ENCODE assay signal across 8 cellular contexts in genomic region chr12:53221203-53222076, GRCh38. TPM values are rescaled to one million over a fixed set of nuclear protein-coding genes. Genes with fewer than 3 reads are reported as not detected.
A peak's percentile ranks its signal among the peaks of the same experiment; 100 is the strongest.
DNase-seq lines count a peak whose midpoint lies in the region; ATAC-seq and TF ChIP-seq lines count a peak whose summit lies in the region.

No MANE protein-coding gene starts in this region.

- H3K36me3 Mint-ChIP-seq in CD4-positive, alpha-beta T cell (ENCODE audit: low read depth) = peaks cover 22% of the 10 kb centered on the region

- no peak for ATAC-seq in CD4-positive, alpha-beta T cell (ENCODE audit: poor library complexity)
- ATAC-seq in GM19043 (IDR thresholded peaks at IDR 0.05; ENCODE audit: low read depth, unreplicated experiment) = peak; percentile 15
- ATAC-seq in HG03460 (IDR thresholded peaks at IDR 0.05; ENCODE audit: unreplicated experiment) = peak; percentile 26

- no peaks in the 10 kb centered on the region for H3K27me3 ChIP-seq in CD4-positive, alpha-beta T cell (ENCODE audit: control insufficient read depth, insufficient read depth, low read length)

- H3K4me1 Mint-ChIP-seq in CD4-positive, alpha-beta T cell (ENCODE audit: low read depth) = peaks cover 83% of the 10 kb centered on the region

- DNase-seq in CD4-positive, alpha-beta T cell = peak in 7 of 10 experiments; percentile 25 to 55 (median 28)
- DNase-seq in T-helper 1 cell (peak in 4 of 5 donors; percentile 31 to 61 (median 48)), cerebellum (ENCODE audit: low spot score) (peak; percentile 78), kidney glomerular epithelial cell (lab: John Stamatoyannopoulos, UW) (peak; percentile 48), NCI-H187 (lab: John Stamatoyannopoulos, UW) (no peak)
- DNase-seq in stimulated activated CD4-positive, alpha-beta T cell treated with anti-CD3 and anti-CD28 coated beads, Interleukin-4, amount 100 ng/mL, for 1 hour = peak; percentile 51

- H3K27ac Mint-ChIP-seq in CD4-positive, alpha-beta T cell = peak overlapping the region; percentile 90

- POLR2A ChIA-PET in CD4-positive, alpha-beta T cell (lab: Charles Lee) = interaction anchor here (0.8 to 5.6 kb wide), 12 partner anchors 11 to 158 kb away, joined by 3 to 43 read pairs (median 24); partner anchors contain the start of genes AAAS, CSAD, ESPL1 and ITGB7

- H3K27me3 Mint-ChIP-seq in CD4-positive, alpha-beta T cell = no peaks in the 10 kb centered on the region

- H3K9me3 Mint-ChIP-seq in CD4-positive, alpha-beta T cell = no peaks in the 10 kb centered on the region

- CTCF ChIA-PET in CD4-positive, alpha-beta T cell (lab: Charles Lee) = interaction anchor here (0.6 to 8.3 kb wide), 3 partner anchors 30 to 1030 kb away, joined by 3 to 68 read pairs (median 19); partner anchors contain the start of gene ESPL1

- H3K9me3 ChIP-seq in CD4-positive, alpha-beta T cell (ENCODE audit: control insufficient read depth, low read length) = no peaks in the 10 kb centered on the region

- H3K27ac ChIP-seq in CD4-positive, alpha-beta T cell (ENCODE audit: low read depth, low read length) = peak overlapping the region; percentile 92

- intact Hi-C loops in CD4-positive, alpha-beta T cell (cut with DNase I, micrococcal nuclease) = loop anchor here in 1 of 2 experiments (1.0 to 5.0 kb wide), 3 partner anchors 11 to 46 kb away; partner anchors contain the start of genes CSAD, ESPL1, RARG and ZNF740

- H3K4me3 Mint-ChIP-seq in CD4-positive, alpha-beta T cell = peak overlapping the region; percentile 100

- no peak for TF ChIP-seq CTCF in CD4-positive, alpha-beta T cell (IDR thresholded peaks at IDR 0.05)

RNA-seq across cellular contexts. Expression of gene RARG, which starts 10.6 kb away (rescaled TPM):
- 10 to 100 TPM; 14.0 to 15.8 TPM for total RNA-seq in CD4-positive, alpha-beta T cell
- total RNA-seq in cerebellum = 2.9 TPM

RNA-seq across cellular contexts. Expression of gene ITGB7, which starts 14.4 kb away (rescaled TPM):
- 100 to 1,000 TPM; 166 to 180 TPM for total RNA-seq in CD4-positive, alpha-beta T cell
- total RNA-seq in cerebellum = not detected

RNA-seq across cellular contexts. Expression of gene CSAD, which starts 40.7 kb away (rescaled TPM):
- total RNA-seq in CD4-positive, alpha-beta T cell = 10 to 100 TPM; 56.7 to 57.3 TPM
- total RNA-seq in cerebellum = 27.9 TPM

RNA-seq across cellular contexts. Expression of gene ZNF740, which starts 40.9 kb away (rescaled TPM):
- total RNA-seq in CD4-positive, alpha-beta T cell = 10 to 100 TPM; 24.4 to 24.7 TPM
- total RNA-seq in cerebellum = 24.6 TPM

RNA-seq across cellular contexts. Expression of gene ESPL1, which starts 46.7 kb away (rescaled TPM):
- total RNA-seq in CD4-positive, alpha-beta T cell = under 1 TPM; 0.20 to 0.71 TPM
- total RNA-seq in cerebellum = 5.1 TPM

Comparison
In these comparisons a context has a peak if more than half of its experiments do, and no peak if none do; other contexts are left out.
1. DNase-seq: peak in CD4-positive, alpha-beta T cell (7 of 10), T-helper 1 cell (4 of 5), cerebellum (single experiment), kidney glomerular epithelial cell (single experiment) and stimulated activated CD4-positive, alpha-beta T cell treated with anti-CD3 and anti-CD28 coated beads, Interleukin-4, amount 100 ng/mL, for 1 hour (single experiment); none in NCI-H187 (0 of 2).
2. RNA of gene ITGB7, which starts 14.4 kb away (total RNA-seq): 166 to 180 TPM in CD4-positive, alpha-beta T cell; not detected in cerebellum (single experiment); every median in the first group is over 100 times any median in the second.